In genomic region chr14:67820428-67820881, GRCh38 we compare ENCODE assay signal across 8 cellular contexts. TPM values are rescaled to one million over a fixed set of nuclear protein-coding genes. Genes with fewer than 3 reads are reported as not detected.
A peak's percentile ranks its signal among the peaks of the same experiment; 100 is the strongest.
DNase-seq lines count a peak whose midpoint lies in the region; ATAC-seq and TF ChIP-seq lines count a peak whose summit lies in the region.

No MANE protein-coding gene starts in this region.

- CTCF ChIA-PET in activated CD4-positive, alpha-beta T cell treated with anti-CD3 and anti-CD28 coated beads, Interleukin-2, amount 10 ng/mL, durations not matched to agents 7 days and 5 days (lab: Charles Lee), result interaction anchor here (0.5 kb wide), 1 partner anchor 980 kb away, joined by 4 read pairs; no protein-coding TSS in a partner anchor
- CTCF ChIA-PET in MCF 10A (lab: Yijun Ruan, JAX), result interaction anchor here (1.0 kb wide), 1 partner anchor 17 kb away, joined by 3 read pairs; no protein-coding TSS in a partner anchor

- no peak overlapping the region for H3K27ac ChIP-seq in mesendoderm (ENCODE audit: low read depth, low read length)

- H3K27me3 ChIP-seq in mesendoderm (ENCODE audit: insufficient read depth, low read length, poor library complexity), result no peaks in the 10 kb centered on the region

- no peak overlapping the region for H4K5ac ChIP-seq in mesendoderm (ENCODE audit: low read length)

- H3K9ac ChIP-seq in mesendoderm (ENCODE audit: low read length), result peak overlapping the region; percentile 93

- no peak overlapping the region for H3K18ac ChIP-seq in mesendoderm (ENCODE audit: low read length)

- no peaks in the 10 kb centered on the region for H3K27me3 Mint-ChIP-seq in activated CD4-positive, alpha-beta T cell treated with anti-CD3 and anti-CD28 coated beads, Interleukin-2, amount 10 ng/mL, durations not matched to agents 7 days and 5 days
- H3K27me3 Mint-ChIP-seq in MCF 10A (ENCODE audit: insufficient read depth, unreplicated experiment), result no peaks in the 10 kb centered on the region

- H2BK5ac ChIP-seq in mesendoderm (ENCODE audit: low read length), result no peak overlapping the region

- H3K9me3 Mint-ChIP-seq in activated CD4-positive, alpha-beta T cell treated with anti-CD3 and anti-CD28 coated beads, Interleukin-2, amount 10 ng/mL, durations not matched to agents 7 days and 5 days, result no peaks in the 10 kb centered on the region
- H3K9me3 Mint-ChIP-seq in MCF 10A (ENCODE audit: unreplicated experiment), result no peaks in the 10 kb centered on the region

- H3K36me3 Mint-ChIP-seq in activated CD4-positive, alpha-beta T cell treated with anti-CD3 and anti-CD28 coated beads, Interleukin-2, amount 10 ng/mL, durations not matched to agents 7 days and 5 days (ENCODE audit: low read depth), result no peaks in the 10 kb centered on the region
- peaks cover 11% of the 10 kb centered on the region for H3K36me3 Mint-ChIP-seq in MCF 10A (ENCODE audit: insufficient read depth, unreplicated experiment)

- H3K4me3 Mint-ChIP-seq in activated CD4-positive, alpha-beta T cell treated with anti-CD3 and anti-CD28 coated beads, Interleukin-2, amount 10 ng/mL, durations not matched to agents 7 days and 5 days, result peak overlapping the region; percentile 92
- H3K4me3 Mint-ChIP-seq in MCF 10A (ENCODE audit: unreplicated experiment), result peak overlapping the region; percentile 95

- H3K36me3 ChIP-seq in mesendoderm (ENCODE audit: control insufficient read depth, insufficient read depth, low read length), result no peaks in the 10 kb centered on the region

- H3K4me3 ChIP-seq in mesendoderm (ENCODE audit: low read length), result no peak overlapping the region

- H3K79me1 ChIP-seq in mesendoderm (ENCODE audit: low read length), result peaks cover 4% of the 10 kb centered on the region

- H2BK15ac ChIP-seq in mesendoderm (replicated peaks; ENCODE audit: low read depth), result no peak overlapping the region

- POLR2A ChIA-PET in activated CD4-positive, alpha-beta T cell treated with anti-CD3 and anti-CD28 coated beads, Interleukin-2, amount 10 ng/mL, durations not matched to agents 7 days and 5 days (lab: Charles Lee), result no interaction called here
- POLR2A ChIA-PET in MCF 10A (lab: Yijun Ruan, JAX), result interaction anchor here (0.5 to 0.9 kb wide), 3 partner anchors 15 to 1588 kb away, joined by 3 to 5 read pairs (median 3); no protein-coding TSS in a partner anchor

- no peak overlapping the region for H2BK120ac ChIP-seq in mesendoderm (ENCODE audit: low read depth, low read length)

- DNase-seq in activated CD4-positive, alpha-beta T cell treated with anti-CD3 and anti-CD28 coated beads, Interleukin-2, amount 10 ng/mL, durations not matched to agents 7 days and 5 days, result no peak
- no peak for DNase-seq in activated CD4-positive, alpha-beta T cell treated with anti-CD3 and anti-CD28 coated beads, Interleukin-2, amount 50 U/mL, for 1 hour
- DNase-seq in NCI-H748 (lab: John Stamatoyannopoulos, UW; ENCODE audit: unreplicated experiment), result peak; percentile 32
- peak; percentile 13 for DNase-seq in MCF 10A (ENCODE audit: unreplicated experiment)
- peak; percentile 83 for DNase-seq in mesendoderm
- no peak for DNase-seq in stimulated activated CD8-positive, alpha-beta memory T cell treated with anti-CD3 and anti-CD28 coated beads, Interleukin-4, amount 100 ng/mL, for 48 hours
- DNase-seq in cerebellum (ENCODE audit: low spot score), result no peak

- no peak overlapping the region for H3K4ac ChIP-seq in mesendoderm (ENCODE audit: low read depth, low read length)

- peaks cover 43% of the 10 kb centered on the region for H3K4me1 Mint-ChIP-seq in activated CD4-positive, alpha-beta T cell treated with anti-CD3 and anti-CD28 coated beads, Interleukin-2, amount 10 ng/mL, durations not matched to agents 7 days and 5 days
- H3K4me1 Mint-ChIP-seq in MCF 10A (ENCODE audit: insufficient read depth, unreplicated experiment), result peaks cover 18% of the 10 kb centered on the region

- peak overlapping the region; percentile 98 for H3K4me2 ChIP-seq in mesendoderm (ENCODE audit: low read length)

- no peak overlapping the region for H2AK5ac ChIP-seq in mesendoderm (ENCODE audit: low read length)

- peak overlapping the region; percentile 92 for H3K27ac Mint-ChIP-seq in activated CD4-positive, alpha-beta T cell treated with anti-CD3 and anti-CD28 coated beads, Interleukin-2, amount 10 ng/mL, durations not matched to agents 7 days and 5 days
- H3K27ac Mint-ChIP-seq in MCF 10A (ENCODE audit: low read depth, unreplicated experiment), result peak overlapping the region; percentile 80

- no peak overlapping the region for H4K8ac ChIP-seq in mesendoderm (ENCODE audit: low read depth, low read length)

- WGBS in mesendoderm (ENCODE audit: extremely low coverage, insufficient coverage, low lambda C conversion rate), result 100% methylated on average over 2 of the region's 12 CpGs

- ATAC-seq in HG03432 (IDR thresholded peaks at IDR 0.05; ENCODE audit: unreplicated experiment), result no peak

- peaks cover 4% of the 10 kb centered on the region for H3K79me2 ChIP-seq in mesendoderm (ENCODE audit: control insufficient read depth, insufficient read depth, low read length)

- peak overlapping the region; percentile 95 for H3K56ac ChIP-seq in mesendoderm (ENCODE audit: low read length)

- no peak for TF ChIP-seq CTCF in MCF 10A (IDR thresholded peaks at IDR 0.05; ENCODE audit: unreplicated experiment)

- H3K23ac ChIP-seq in mesendoderm (ENCODE audit: low read length), result no peak overlapping the region

- peaks cover 7% of the 10 kb centered on the region for H3K4me1 ChIP-seq in mesendoderm (ENCODE audit: control insufficient read depth, low read depth, low read length)

- BruUV-seq in MCF 10A (replicated peaks; lab: Mats Ljungman, UMichigan), result no TSS peak

- intact Hi-C loops in MCF 10A (cut with micrococcal nuclease), result no loop called here

RNA-seq across cellular contexts. Expression of gene RAD51B, which starts 0.9 kb away (rescaled TPM):
- 10 to 100 TPM; 20.6 to 30.3 TPM for total RNA-seq in activated CD4-positive, alpha-beta T cell treated with anti-CD3 and anti-CD28 coated beads, Interleukin-2, amount 10 ng/mL, durations not matched to agents 7 days and 5 days
- 14.6 and 21.3 TPM in 2 replicates for total RNA-seq in MCF 10A (2022)
- 3.0 TPM for polyA plus RNA-seq in mesendoderm (2013, experiment 1 of 2)
- polyA plus RNA-seq in mesendoderm (2013, experiment 2 of 2), result 3.5 TPM
- total RNA-seq in cerebellum, result 26.5 TPM

RNA-seq across cellular contexts. Expression of gene ZFYVE26, which starts 4.1 kb away (rescaled TPM):
- 10 to 100 TPM; 25.2 to 27.4 TPM for total RNA-seq in activated CD4-positive, alpha-beta T cell treated with anti-CD3 and anti-CD28 coated beads, Interleukin-2, amount 10 ng/mL, durations not matched to agents 7 days and 5 days
- total RNA-seq in MCF 10A (2022), result 11.9 and 18.1 TPM in 2 replicates
- polyA plus RNA-seq in mesendoderm (2013, experiment 1 of 2), result 10.9 TPM
- 7.4 TPM for polyA plus RNA-seq in mesendoderm (2013, experiment 2 of 2)
- total RNA-seq in cerebellum, result 25.6 TPM

Comparison
In these comparisons a context has a peak if more than half of its experiments do, and no peak if none do; other contexts are left out.
1. DNase-seq: peak in NCI-H748 (single experiment), MCF 10A (single experiment) and mesendoderm (single experiment); none in activated CD4-positive, alpha-beta T cell treated with anti-CD3 and anti-CD28 coated beads, Interleukin-2, amount 10 ng/mL, durations not matched to agents 7 days and 5 days (single experiment), activated CD4-positive, alpha-beta T cell treated with anti-CD3 and anti-CD28 coated beads, Interleukin-2, amount 50 U/mL, for 1 hour (single experiment), stimulated activated CD8-positive, alpha-beta memory T cell treated with anti-CD3 and anti-CD28 coated beads, Interleukin-4, amount 100 ng/mL, for 48 hours (single experiment) and cerebellum (single experiment).